Comparison of ENCODE assay signal across 1 cellular context in the genomic region with DNA sequence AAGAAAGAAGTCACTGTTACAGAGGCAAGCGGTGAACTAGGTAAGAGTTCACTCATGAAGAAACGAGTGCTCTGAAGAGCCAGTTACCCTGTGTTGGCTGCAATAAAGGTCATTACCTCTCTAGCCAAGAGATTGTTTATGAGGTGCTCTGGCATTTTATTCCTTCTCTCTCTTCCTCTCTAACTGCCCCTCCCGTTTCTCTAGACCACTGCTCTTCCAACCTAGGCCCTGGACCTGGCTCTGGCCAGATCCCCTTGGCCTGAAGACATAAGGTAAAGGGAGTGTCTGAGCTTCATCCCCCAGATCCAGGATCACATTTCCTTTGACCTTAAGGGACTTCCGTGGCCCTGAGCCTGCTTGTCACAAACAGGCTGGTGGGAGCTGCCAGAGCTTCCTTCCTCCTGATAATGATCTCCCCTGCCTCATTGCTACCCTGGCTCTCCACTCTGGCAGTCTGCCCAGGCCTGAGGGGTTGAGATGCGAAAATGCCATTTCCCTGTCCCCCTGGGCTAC.
A peak's percentile ranks its signal among the peaks of the same experiment; 100 is the strongest.
TF ChIP-seq lines count a peak whose summit lies in the region.

No MANE protein-coding gene starts in this region.

TF ChIP-seq in HepG2, 621 proteins besides CTCF, POLR2A, EP300 and RAD21 (continued from another document):
- TF ChIP-seq DMTF1 (CRISPR knock-in tag; IDR thresholded peaks at IDR 0.05) (no peak), CEBPB (IDR thresholded peaks at IDR 0.05; ENCODE audit: borderline replicate concordance, low read depth, low read length) (peak; percentile 99; the same call in 1 of the 2 replicates), ETV6 (CRISPR knock-in tag; conservative IDR thresholded peaks at IDR 0.05) (no peak), ZNF766 (CRISPR knock-in tag; IDR thresholded peaks at IDR 0.05; ENCODE audit: borderline replicate concordance) (no peak), MAX (IDR thresholded peaks at IDR 0.05) (no peak), TSC22D2 (CRISPR knock-in tag; IDR thresholded peaks at IDR 0.05; ENCODE audit: borderline replicate concordance) (no peak), ZNF101 (CRISPR knock-in tag; IDR thresholded peaks at IDR 0.05; ENCODE audit: borderline replicate concordance, low read depth) (no peak), TIGD3 (CRISPR knock-in tag; IDR thresholded peaks at IDR 0.05; ENCODE audit: borderline replicate concordance) (no peak), ESRRA (CRISPR knock-in tag; IDR thresholded peaks at IDR 0.05; ENCODE audit: low read depth) (no peak; the same call in 1 of the 2 replicates), NFIC (IDR thresholded peaks at IDR 0.05; ENCODE audit: low read length) (peak; percentile 32; the same call in 1 of the 2 replicates), KIAA2018 (CRISPR knock-in tag; IDR thresholded peaks at IDR 0.05; ENCODE audit: borderline replicate concordance) (no peak), ZNF225 (CRISPR knock-in tag; IDR thresholded peaks at IDR 0.05) (no peak), HNRNPL (IDR thresholded peaks at IDR 0.05; ENCODE audit: low read depth, low read length) (no peak), SRSF9 (IDR thresholded peaks at IDR 0.05; ENCODE audit: borderline replicate concordance, insufficient read depth, low read depth, low read length, poor library complexity, severe bottlenecking) (no peak), SNAI1 (CRISPR knock-in tag; IDR thresholded peaks at IDR 0.05; ENCODE audit: borderline replicate concordance) (no peak), ZNF749 (CRISPR knock-in tag; IDR thresholded peaks at IDR 0.05; ENCODE audit: borderline replicate concordance) (no peak), GTF2F1 (IDR thresholded peaks at IDR 0.05; ENCODE audit: low read length) (no peak), NR2C2 (CRISPR knock-in tag; IDR thresholded peaks at IDR 0.05; ENCODE audit: borderline replicate concordance) (no peak), PITX1 (CRISPR knock-in tag; IDR thresholded peaks at IDR 0.05) (0 out of 2 replicates have a peak, but pooled peaks have one; percentile 11), ZBTB1 (CRISPR knock-in tag; IDR thresholded peaks at IDR 0.05; ENCODE audit: borderline replicate concordance) (no peak), ZNF850 (CRISPR knock-in tag; conservative IDR thresholded peaks at IDR 0.05) (no peak), ISX (CRISPR knock-in tag; conservative IDR thresholded peaks at IDR 0.05) (no peak), ZNF34 (CRISPR knock-in tag; IDR thresholded peaks at IDR 0.05; ENCODE audit: borderline replicate concordance) (no peak)
- TF ChIP-seq, protein P1, sequence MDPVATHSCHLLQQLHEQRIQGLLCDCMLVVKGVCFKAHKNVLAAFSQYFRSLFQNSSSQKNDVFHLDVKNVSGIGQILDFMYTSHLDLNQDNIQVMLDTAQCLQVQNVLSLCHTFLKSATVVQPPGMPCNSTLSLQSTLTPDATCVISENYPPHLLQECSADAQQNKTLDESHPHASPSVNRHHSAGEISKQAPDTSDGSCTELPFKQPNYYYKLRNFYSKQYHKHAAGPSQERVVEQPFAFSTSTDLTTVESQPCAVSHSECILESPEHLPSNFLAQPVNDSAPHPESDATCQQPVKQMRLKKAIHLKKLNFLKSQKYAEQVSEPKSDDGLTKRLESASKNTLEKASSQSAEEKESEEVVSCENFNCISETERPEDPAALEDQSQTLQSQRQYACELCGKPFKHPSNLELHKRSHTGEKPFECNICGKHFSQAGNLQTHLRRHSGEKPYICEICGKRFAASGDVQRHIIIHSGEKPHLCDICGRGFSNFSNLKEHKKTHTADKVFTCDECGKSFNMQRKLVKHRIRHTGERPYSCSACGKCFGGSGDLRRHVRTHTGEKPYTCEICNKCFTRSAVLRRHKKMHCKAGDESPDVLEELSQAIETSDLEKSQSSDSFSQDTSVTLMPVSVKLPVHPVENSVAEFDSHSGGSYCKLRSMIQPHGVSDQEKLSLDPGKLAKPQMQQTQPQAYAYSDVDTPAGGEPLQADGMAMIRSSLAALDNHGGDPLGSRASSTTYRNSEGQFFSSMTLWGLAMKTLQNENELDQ (CRISPR knock-in tag; IDR thresholded peaks at IDR 0.05; ENCODE audit: borderline replicate concordance): no peak
- TF ChIP-seq, protein P2, sequence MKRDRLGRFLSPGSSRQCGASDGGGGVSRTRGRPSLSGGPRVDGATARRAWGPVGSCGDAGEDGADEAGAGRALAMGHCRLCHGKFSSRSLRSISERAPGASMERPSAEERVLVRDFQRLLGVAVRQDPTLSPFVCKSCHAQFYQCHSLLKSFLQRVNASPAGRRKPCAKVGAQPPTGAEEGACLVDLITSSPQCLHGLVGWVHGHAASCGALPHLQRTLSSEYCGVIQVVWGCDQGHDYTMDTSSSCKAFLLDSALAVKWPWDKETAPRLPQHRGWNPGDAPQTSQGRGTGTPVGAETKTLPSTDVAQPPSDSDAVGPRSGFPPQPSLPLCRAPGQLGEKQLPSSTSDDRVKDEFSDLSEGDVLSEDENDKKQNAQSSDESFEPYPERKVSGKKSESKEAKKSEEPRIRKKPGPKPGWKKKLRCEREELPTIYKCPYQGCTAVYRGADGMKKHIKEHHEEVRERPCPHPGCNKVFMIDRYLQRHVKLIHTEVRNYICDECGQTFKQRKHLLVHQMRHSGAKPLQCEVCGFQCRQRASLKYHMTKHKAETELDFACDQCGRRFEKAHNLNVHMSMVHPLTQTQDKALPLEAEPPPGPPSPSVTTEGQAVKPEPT (CRISPR knock-in tag; IDR thresholded peaks at IDR 0.05; ENCODE audit: low read depth): no peak
- TF ChIP-seq, protein P3, sequence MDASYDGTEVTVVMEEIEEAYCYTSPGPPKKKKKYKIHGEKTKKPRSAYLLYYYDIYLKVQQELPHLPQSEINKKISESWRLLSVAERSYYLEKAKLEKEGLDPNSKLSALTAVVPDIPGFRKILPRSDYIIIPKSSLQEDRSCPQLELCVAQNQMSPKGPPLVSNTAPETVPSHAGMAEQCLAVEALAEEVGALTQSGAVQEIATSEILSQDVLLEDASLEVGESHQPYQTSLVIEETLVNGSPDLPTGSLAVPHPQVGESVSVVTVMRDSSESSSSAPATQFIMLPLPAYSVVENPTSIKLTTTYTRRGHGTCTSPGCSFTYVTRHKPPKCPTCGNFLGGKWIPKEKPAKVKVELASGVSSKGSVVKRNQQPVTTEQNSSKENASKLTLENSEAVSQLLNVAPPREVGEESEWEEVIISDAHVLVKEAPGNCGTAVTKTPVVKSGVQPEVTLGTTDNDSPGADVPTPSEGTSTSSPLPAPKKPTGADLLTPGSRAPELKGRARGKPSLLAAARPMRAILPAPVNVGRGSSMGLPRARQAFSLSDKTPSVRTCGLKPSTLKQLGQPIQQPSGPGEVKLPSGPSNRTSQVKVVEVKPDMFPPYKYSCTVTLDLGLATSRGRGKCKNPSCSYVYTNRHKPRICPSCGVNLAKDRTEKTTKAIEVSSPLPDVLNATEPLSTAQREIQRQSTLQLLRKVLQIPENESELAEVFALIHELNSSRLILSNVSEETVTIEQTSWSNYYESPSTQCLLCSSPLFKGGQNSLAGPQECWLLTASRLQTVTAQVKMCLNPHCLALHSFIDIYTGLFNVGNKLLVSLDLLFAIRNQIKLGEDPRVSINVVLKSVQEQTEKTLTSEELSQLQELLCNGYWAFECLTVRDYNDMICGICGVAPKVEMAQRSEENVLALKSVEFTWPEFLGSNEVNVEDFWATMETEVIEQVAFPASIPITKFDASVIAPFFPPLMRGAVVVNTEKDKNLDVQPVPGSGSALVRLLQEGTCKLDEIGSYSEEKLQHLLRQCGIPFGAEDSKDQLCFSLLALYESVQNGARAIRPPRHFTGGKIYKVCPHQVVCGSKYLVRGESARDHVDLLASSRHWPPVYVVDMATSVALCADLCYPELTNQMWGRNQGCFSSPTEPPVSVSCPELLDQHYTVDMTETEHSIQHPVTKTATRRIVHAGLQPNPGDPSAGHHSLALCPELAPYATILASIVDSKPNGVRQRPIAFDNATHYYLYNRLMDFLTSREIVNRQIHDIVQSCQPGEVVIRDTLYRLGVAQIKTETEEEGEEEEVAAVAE (CRISPR knock-in tag; IDR thresholded peaks at IDR 0.05; ENCODE audit: borderline replicate concordance): no peak
- TF ChIP-seq, protein P4, sequence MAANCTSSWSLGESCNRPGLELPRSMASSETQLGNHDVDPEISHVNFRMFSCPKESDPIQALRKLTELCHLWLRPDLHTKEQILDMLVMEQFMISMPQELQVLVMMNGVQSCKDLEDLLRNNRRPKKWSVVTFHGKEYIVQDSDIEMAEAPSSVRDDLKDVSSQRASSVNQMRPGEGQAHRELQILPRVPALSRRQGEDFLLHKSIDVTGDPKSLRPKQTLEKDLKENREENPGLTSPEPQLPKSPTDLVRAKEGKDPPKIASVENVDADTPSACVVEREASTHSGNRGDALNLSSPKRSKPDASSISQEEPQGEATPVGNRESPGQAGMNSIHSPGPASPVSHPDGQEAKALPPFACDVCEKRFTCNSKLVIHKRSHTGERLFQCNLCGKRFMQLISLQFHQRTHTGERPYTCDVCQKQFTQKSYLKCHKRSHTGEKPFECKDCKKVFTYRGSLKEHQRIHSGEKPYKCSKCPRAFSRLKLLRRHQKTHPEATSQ (CRISPR knock-in tag; IDR thresholded peaks at IDR 0.05; ENCODE audit: borderline replicate concordance): no peak
